1 cellular context compared by ENCODE assay signal in the genomic region with DNA sequence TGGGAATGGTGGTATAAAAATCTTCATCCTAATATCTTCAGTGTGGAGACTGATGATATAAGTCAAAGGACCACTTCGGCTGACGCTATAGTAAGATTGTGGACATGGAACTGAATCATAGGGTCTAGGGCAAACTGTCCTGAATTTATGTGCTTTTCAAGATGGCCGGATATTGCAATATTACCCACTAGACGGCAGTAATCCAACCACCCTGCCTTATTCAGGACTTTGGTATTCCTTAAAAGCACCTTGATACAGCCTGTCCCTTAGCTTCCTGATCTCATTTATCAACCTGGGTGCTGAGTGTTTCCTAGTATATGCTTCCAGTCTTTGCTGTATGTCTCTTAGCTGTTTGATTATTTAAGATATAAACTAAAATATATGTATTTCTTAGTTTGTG.
TF ChIP-seq lines count a peak whose summit lies in the region.

No MANE protein-coding gene starts in this region.

TF ChIP-seq in WTC11, 78 proteins besides CTCF, POLR2A, EP300 and RAD21:
- TF ChIP-seq PRRX2 (CRISPR knock-in tag; IDR thresholded peaks at IDR 0.05): no peak
- TF ChIP-seq GTF2I (CRISPR knock-in tag; conservative IDR thresholded peaks at IDR 0.05): no peak
- TF ChIP-seq HMGA2 (CRISPR knock-in tag; IDR thresholded peaks at IDR 0.05): no peak
- TF ChIP-seq, protein P1, sequence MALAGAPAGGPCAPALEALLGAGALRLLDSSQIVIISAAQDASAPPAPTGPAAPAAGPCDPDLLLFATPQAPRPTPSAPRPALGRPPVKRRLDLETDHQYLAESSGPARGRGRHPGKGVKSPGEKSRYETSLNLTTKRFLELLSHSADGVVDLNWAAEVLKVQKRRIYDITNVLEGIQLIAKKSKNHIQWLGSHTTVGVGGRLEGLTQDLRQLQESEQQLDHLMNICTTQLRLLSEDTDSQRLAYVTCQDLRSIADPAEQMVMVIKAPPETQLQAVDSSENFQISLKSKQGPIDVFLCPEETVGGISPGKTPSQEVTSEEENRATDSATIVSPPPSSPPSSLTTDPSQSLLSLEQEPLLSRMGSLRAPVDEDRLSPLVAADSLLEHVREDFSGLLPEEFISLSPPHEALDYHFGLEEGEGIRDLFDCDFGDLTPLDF (CRISPR knock-in tag; IDR thresholded peaks at IDR 0.05): no peak
- TF ChIP-seq, protein P2, sequence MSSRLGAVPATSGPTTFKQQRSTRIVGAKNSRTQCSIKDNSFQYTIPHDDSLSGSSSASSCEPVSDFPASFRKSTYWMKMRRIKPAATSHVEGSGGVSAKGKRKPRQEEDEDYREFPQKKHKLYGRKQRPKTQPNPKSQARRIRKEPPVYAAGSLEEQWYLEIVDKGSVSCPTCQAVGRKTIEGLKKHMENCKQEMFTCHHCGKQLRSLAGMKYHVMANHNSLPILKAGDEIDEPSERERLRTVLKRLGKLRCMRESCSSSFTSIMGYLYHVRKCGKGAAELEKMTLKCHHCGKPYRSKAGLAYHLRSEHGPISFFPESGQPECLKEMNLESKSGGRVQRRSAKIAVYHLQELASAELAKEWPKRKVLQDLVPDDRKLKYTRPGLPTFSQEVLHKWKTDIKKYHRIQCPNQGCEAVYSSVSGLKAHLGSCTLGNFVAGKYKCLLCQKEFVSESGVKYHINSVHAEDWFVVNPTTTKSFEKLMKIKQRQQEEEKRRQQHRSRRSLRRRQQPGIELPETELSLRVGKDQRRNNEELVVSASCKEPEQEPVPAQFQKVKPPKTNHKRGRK (CRISPR knock-in tag; IDR thresholded peaks at IDR 0.05; ENCODE audit: borderline replicate concordance): no peak
- TF ChIP-seq, protein P3, sequence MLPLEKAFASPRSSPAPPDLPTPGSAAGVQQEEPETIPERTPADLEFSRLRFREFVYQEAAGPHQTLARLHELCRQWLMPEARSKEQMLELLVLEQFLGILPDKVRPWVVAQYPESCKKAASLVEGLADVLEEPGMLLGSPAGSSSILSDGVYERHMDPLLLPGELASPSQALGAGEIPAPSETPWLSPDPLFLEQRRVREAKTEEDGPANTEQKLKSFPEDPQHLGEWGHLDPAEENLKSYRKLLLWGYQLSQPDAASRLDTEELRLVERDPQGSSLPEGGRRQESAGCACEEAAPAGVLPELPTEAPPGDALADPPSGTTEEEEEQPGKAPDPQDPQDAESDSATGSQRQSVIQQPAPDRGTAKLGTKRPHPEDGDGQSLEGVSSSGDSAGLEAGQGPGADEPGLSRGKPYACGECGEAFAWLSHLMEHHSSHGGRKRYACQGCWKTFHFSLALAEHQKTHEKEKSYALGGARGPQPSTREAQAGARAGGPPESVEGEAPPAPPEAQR (CRISPR knock-in tag; IDR thresholded peaks at IDR 0.05): no peak
- no peak for TF ChIP-seq NFE2L1 (CRISPR knock-in tag; IDR thresholded peaks at IDR 0.05)
- TF ChIP-seq TCF7 (CRISPR knock-in tag; IDR thresholded peaks at IDR 0.05; ENCODE audit: low read depth): no peak
- TF ChIP-seq TEAD1 (CRISPR knock-in tag; IDR thresholded peaks at IDR 0.05): no peak
- TF ChIP-seq SP1 (CRISPR knock-in tag; conservative IDR thresholded peaks at IDR 0.05): no peak
- TF ChIP-seq, protein P4, sequence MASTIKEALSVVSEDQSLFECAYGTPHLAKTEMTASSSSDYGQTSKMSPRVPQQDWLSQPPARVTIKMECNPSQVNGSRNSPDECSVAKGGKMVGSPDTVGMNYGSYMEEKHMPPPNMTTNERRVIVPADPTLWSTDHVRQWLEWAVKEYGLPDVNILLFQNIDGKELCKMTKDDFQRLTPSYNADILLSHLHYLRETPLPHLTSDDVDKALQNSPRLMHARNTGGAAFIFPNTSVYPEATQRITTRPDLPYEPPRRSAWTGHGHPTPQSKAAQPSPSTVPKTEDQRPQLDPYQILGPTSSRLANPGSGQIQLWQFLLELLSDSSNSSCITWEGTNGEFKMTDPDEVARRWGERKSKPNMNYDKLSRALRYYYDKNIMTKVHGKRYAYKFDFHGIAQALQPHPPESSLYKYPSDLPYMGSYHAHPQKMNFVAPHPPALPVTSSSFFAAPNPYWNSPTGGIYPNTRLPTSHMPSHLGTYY (CRISPR knock-in tag; IDR thresholded peaks at IDR 0.05): no peak
- no peak for TF ChIP-seq NR1H2 (CRISPR knock-in tag; IDR thresholded peaks at IDR 0.05)
- TF ChIP-seq, protein P5, sequence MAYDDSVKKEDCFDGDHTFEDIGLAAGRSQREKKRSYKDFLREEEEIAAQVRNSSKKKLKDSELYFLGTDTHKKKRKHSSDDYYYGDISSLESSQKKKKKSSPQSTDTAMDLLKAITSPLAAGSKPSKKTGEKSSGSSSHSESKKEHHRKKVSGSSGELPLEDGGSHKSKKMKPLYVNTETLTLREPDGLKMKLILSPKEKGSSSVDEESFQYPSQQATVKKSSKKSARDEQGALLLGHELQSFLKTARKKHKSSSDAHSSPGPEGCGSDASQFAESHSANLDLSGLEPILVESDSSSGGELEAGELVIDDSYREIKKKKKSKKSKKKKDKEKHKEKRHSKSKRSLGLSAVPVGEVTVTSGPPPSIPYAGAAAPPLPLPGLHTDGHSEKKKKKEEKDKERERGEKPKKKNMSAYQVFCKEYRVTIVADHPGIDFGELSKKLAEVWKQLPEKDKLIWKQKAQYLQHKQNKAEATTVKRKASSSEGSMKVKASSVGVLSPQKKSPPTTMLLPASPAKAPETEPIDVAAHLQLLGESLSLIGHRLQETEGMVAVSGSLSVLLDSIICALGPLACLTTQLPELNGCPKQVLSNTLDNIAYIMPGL (CRISPR knock-in tag; IDR thresholded peaks at IDR 0.05): no peak
- TF ChIP-seq, protein P6, sequence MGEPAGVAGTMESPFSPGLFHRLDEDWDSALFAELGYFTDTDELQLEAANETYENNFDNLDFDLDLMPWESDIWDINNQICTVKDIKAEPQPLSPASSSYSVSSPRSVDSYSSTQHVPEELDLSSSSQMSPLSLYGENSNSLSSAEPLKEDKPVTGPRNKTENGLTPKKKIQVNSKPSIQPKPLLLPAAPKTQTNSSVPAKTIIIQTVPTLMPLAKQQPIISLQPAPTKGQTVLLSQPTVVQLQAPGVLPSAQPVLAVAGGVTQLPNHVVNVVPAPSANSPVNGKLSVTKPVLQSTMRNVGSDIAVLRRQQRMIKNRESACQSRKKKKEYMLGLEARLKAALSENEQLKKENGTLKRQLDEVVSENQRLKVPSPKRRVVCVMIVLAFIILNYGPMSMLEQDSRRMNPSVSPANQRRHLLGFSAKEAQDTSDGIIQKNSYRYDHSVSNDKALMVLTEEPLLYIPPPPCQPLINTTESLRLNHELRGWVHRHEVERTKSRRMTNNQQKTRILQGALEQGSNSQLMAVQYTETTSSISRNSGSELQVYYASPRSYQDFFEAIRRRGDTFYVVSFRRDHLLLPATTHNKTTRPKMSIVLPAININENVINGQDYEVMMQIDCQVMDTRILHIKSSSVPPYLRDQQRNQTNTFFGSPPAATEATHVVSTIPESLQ (CRISPR knock-in tag; IDR thresholded peaks at IDR 0.05): no peak
- TF ChIP-seq, protein P7, sequence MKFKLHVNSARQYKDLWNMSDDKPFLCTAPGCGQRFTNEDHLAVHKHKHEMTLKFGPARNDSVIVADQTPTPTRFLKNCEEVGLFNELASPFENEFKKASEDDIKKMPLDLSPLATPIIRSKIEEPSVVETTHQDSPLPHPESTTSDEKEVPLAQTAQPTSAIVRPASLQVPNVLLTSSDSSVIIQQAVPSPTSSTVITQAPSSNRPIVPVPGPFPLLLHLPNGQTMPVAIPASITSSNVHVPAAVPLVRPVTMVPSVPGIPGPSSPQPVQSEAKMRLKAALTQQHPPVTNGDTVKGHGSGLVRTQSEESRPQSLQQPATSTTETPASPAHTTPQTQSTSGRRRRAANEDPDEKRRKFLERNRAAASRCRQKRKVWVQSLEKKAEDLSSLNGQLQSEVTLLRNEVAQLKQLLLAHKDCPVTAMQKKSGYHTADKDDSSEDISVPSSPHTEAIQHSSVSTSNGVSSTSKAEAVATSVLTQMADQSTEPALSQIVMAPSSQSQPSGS (CRISPR knock-in tag; IDR thresholded peaks at IDR 0.05; ENCODE audit: borderline replicate concordance, low read depth): no peak
- no peak for TF ChIP-seq ZNF232 (CRISPR knock-in tag; IDR thresholded peaks at IDR 0.05)
- no peak for TF ChIP-seq ZNF416 (CRISPR knock-in tag; IDR thresholded peaks at IDR 0.05)
